Comparison of ENCODE assay signal across 8 cellular contexts in the genomic region with DNA sequence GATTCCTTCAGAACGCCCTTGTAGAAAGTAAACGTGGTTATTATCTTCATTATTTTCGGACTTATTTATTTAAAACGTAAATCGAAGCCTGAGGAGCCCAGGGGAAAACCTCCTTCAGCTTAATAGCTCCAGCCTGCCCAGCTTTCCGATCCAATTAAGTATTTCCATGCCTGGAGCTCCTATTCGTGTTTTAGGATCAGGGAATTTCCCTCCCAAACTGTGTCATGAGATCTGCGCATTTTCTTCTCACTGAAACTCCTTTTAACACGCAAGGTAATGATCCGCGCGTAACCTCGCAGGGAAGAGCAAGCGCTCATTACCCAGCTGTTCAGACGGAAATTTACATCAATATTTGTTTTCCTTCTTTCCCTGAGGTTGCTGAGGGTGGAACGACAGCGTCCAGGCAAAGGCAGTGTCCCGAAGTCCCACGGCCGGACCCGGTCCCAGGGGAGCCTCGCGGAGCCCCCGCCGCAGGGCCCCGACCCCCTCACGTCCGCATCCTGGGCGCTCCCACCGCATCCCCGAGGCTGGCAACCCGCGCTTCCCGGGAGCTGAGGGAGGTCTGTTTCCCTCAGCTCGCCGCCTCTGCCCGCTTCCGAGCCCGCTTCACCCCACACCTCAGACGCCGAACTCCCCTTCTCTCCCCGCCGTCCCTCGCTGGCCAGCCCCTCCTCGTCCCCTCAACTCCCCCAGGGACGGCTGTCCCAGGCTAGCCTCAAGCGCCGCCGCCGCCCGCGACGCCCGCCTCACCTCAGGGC. TPM values are rescaled to one million over a fixed set of nuclear protein-coding genes. Genes with fewer than 3 reads are reported as not detected.
A peak's percentile ranks its signal among the peaks of the same experiment; 100 is the strongest.
DNase-seq lines count a peak whose midpoint lies in the region; ATAC-seq, FAIRE-seq and TF ChIP-seq lines count a peak whose summit lies in the region.

No MANE protein-coding gene starts in this region.

- ATAC-seq in GM21367 (IDR thresholded peaks at IDR 0.05; ENCODE audit: unreplicated experiment) (peak; percentile 1), HG02623 (IDR thresholded peaks at IDR 0.05; ENCODE audit: unreplicated experiment) (no peak), GM18519 (IDR thresholded peaks at IDR 0.05; ENCODE audit: low FRiP score, unreplicated experiment) (no peak)

- H3K27ac ChIP-seq in iPS-20b (ENCODE audit: low read length): no peak overlapping the region
- H3K27ac ChIP-seq in small intestine (ENCODE audit: low read depth in 1 of 2, low read length in 1 of 2): peak overlapping the region; percentile 93 to 97

- TF ChIP-seq CTCF in LNCaP clone FGC (IDR thresholded peaks at IDR 0.05; ENCODE audit: control insufficient read depth, extremely low read depth, insufficient read depth): no peak

- H3K27me3 ChIP-seq in iPS-20b (ENCODE audit: insufficient read depth, low read length): peaks cover 36% of the 10 kb centered on the region
- H3K27me3 ChIP-seq in small intestine (ENCODE audit: control insufficient read depth in 2 of 2, insufficient read depth in 2 of 2, low read length in 2 of 2): peaks cover 0 to 2% of the 10 kb centered on the region in 2 donors

- no peak for FAIRE-seq in small intestine (lab: Jason Lieb, UNC)

- peak overlapping the region; percentile 35; the same call in 1 of the 2 replicates for H3K9ac ChIP-seq in iPS-20b (ENCODE audit: low read depth, low read length)

- peaks cover 20% of the 10 kb centered on the region; the same call in 1 of the 2 replicates for H3K4me1 ChIP-seq in iPS-20b (ENCODE audit: insufficient read depth, low read length)
- peaks cover 3 to 11% of the 10 kb centered on the region in 2 donors for H3K4me1 ChIP-seq in small intestine (ENCODE audit: control insufficient read depth in 2 of 2, insufficient read depth in 1 of 2, low read depth in 1 of 2, low read length in 1 of 2)

- H3K4me3 ChIP-seq in LNCaP clone FGC (ENCODE audit: low read depth, low read length) (peak overlapping the region; percentile 68), iPS-20b (ENCODE audit: low read length) (peak overlapping the region; percentile 84), small intestine (ENCODE audit: low read depth in 1 of 2, low read length in 2 of 2) (peak overlapping the region; percentile 90 to 92)

- H3K36me3 ChIP-seq in iPS-20b (ENCODE audit: insufficient read depth, low read depth, low read length): no peaks in the 10 kb centered on the region
- peaks cover 0 to 3% of the 10 kb centered on the region in 2 donors for H3K36me3 ChIP-seq in small intestine (ENCODE audit: control insufficient read depth in 2 of 2, insufficient read depth in 2 of 2, low read length in 2 of 2)

- DNase-seq in DMS53 treated with DMSO at 0.1 percent for 48 hours (lab: John Stamatoyannopoulos, UW; ENCODE audit: unreplicated experiment) (peak; percentile 38), LNCaP clone FGC (ENCODE audit: low read depth) (no peak), astrocyte of the hippocampus (ENCODE audit: low read depth, low spot score) (peak; percentile 48), small intestine (peak; percentile 53)

- WGBS in small intestine, 3 donors: 1% methylated on average over 51 to 54 of the region's 54 CpGs

- peaks cover 7% of the 10 kb centered on the region; the same call in 1 of the 2 replicates for H3K9me3 ChIP-seq in iPS-20b (ENCODE audit: insufficient read depth, low read depth, low read length)
- no peaks in the 10 kb centered on the region for H3K9me3 ChIP-seq in small intestine (ENCODE audit: control insufficient read depth, low read depth)

RNA-seq across cellular contexts. Expression of a gene that starts 0.5 kb away (rescaled TPM):
- polyA plus RNA-seq in small intestine: 10 to 100 TPM; 11.5 to 57.0 (median 25.7) TPM
